In genomic region chr5:80043187-80043586, GRCh38 we compare ENCODE assay signal across 26 cellular contexts.
"Had no signal": no experiment of that assay in that cellular context is flagged by ENCODE, and none has a peak within 500 bp of the region (broad histone marks: within the 10 kb centered on the region; RNA-seq: fewer than 3 reads in every experiment).

No MANE protein-coding gene starts in this region.

- DNase-seq: colonic mucosa; cortex of kidney; effector CD8-positive, alpha-beta T cell; effector memory CD8-positive, alpha-beta T cell; endodermal cell; erythroblast; esophagus squamous epithelium; foreskin fibroblast; foreskin melanocyte; gastrocnemius medialis; glutamatergic neuron; head of caudate nucleus; heart right ventricle; hippocampal formation; left cardiac atrium; left lung; left ventricle myocardium superior; lower lobe of right lung; mesenchymal stem cell; mucosa of descending colon; naive B cell had no signal

- H3K9me3 ChIP-seq: colonic mucosa, esophagus squamous epithelium, gastrocnemius medialis, heart right ventricle, left lung, lower lobe of right lung, mucosa of descending colon had no signal

- H3K4me3 ChIP-seq: colonic mucosa, esophagus squamous epithelium, gastrocnemius medialis, heart right ventricle, left lung, lower lobe of right lung, mucosa of descending colon had no signal

- H3K27me3 ChIP-seq: colonic mucosa, gastrocnemius medialis had no signal

- H3K4me1 ChIP-seq: colonic mucosa, esophagus squamous epithelium, gastrocnemius medialis, heart right ventricle, left lung, lower lobe of right lung had no signal

- H3K27ac ChIP-seq: colonic mucosa, epithelial cell of prostate, esophagus squamous epithelium, gastrocnemius medialis, heart right ventricle, left lung, lower lobe of right lung had no signal

- H3K36me3 ChIP-seq: colonic mucosa, esophagus squamous epithelium, gastrocnemius medialis, left lung, lower lobe of right lung had no signal

- FAIRE-seq: endometrium, islet of Langerhans, keratinocyte had no signal

- ATAC-seq: effector memory CD8-positive, alpha-beta T cell; esophagus mucosa; gastrocnemius medialis; heart right ventricle; left cardiac atrium; left lung; left ventricle myocardium superior; lower lobe of right lung; mucosa of descending colon had no signal
